1 cellular context compared by ENCODE assay signal in genomic region chr22:46386312-46386711, GRCh38.
TF ChIP-seq lines count a peak whose summit lies in the region.

No MANE protein-coding gene starts in this region.

TF ChIP-seq in SK-N-SH treated with all-trans-retinoic acid at 6 μM for 48 hours, 23 proteins besides CTCF, POLR2A, EP300 and RAD21 (continued from another document):
- TF ChIP-seq POU6F1 (CRISPR knock-in tag; IDR thresholded peaks at IDR 0.05; ENCODE audit: borderline replicate concordance, low read depth) (no peak), OSR1 (CRISPR knock-in tag; IDR thresholded peaks at IDR 0.05) (no peak), CSDC2 (CRISPR knock-in tag; IDR thresholded peaks at IDR 0.05) (no peak), SNAI2 (CRISPR knock-in tag; IDR thresholded peaks at IDR 0.05) (no peak), ARNTL (CRISPR knock-in tag; IDR thresholded peaks at IDR 0.05; ENCODE audit: borderline replicate concordance, low read depth) (no peak), PATZ1 (CRISPR knock-in tag; IDR thresholded peaks at IDR 0.05; ENCODE audit: borderline replicate concordance) (no peak), ZFP3 (CRISPR knock-in tag; IDR thresholded peaks at IDR 0.05) (no peak), TCF4 (CRISPR knock-in tag; IDR thresholded peaks at IDR 0.05; ENCODE audit: borderline replicate concordance) (no peak), PPARA (CRISPR knock-in tag; IDR thresholded peaks at IDR 0.05; ENCODE audit: borderline replicate concordance) (no peak), ZFP30 (CRISPR knock-in tag; IDR thresholded peaks at IDR 0.05) (no peak), ZNF70 (CRISPR knock-in tag; IDR thresholded peaks at IDR 0.05) (no peak), ZC3H10 (CRISPR knock-in tag; IDR thresholded peaks at IDR 0.05) (no peak), ZNF565 (CRISPR knock-in tag; conservative IDR thresholded peaks at IDR 0.05; ENCODE audit: low read depth) (no peak)
